Comparison of ENCODE assay signal across 8 cellular contexts in genomic region chr13:49606747-49607648, GRCh38. TPM values are rescaled to one million over a fixed set of nuclear protein-coding genes. Genes with fewer than 3 reads are reported as not detected.
DNase-seq lines count a peak whose midpoint lies in the region; ATAC-seq and TF ChIP-seq lines count a peak whose summit lies in the region.

No MANE protein-coding gene starts in this region.

- H3K27me3 ChIP-seq in gastroesophageal sphincter, result no peaks in the 10 kb centered on the region
- no peaks in the 10 kb centered on the region for H3K27me3 ChIP-seq in osteoblast (ENCODE audit: insufficient read depth, low read length)
- no peaks in the 10 kb centered on the region for H3K27me3 ChIP-seq in suprapubic skin

- H3K27ac ChIP-seq in gastroesophageal sphincter (no peak overlapping the region), osteoblast (ENCODE audit: low read depth, low read length) (peak overlapping the region; percentile 26), suprapubic skin (no peak overlapping the region)

- WGBS in gastroesophageal sphincter (ENCODE audit: low coverage in 1 of 2), 2 donors, result 23 to 39% methylated on average over 7 to 15 of the region's 15 CpGs
- WGBS in suprapubic skin, result 34% methylated on average over 15 of the region's 15 CpGs

- peak overlapping the region; percentile 88 for H2AFZ ChIP-seq in osteoblast (ENCODE audit: low read length)

- no peaks in the 10 kb centered on the region for H3K79me2 ChIP-seq in osteoblast (ENCODE audit: insufficient read depth, low read length)

- TF ChIP-seq EP300 in gastroesophageal sphincter (IDR thresholded peaks at IDR 0.05) (no peak), suprapubic skin (IDR thresholded peaks at IDR 0.05) (no peak)

- no peaks in the 10 kb centered on the region for H3K36me3 ChIP-seq in gastroesophageal sphincter
- H3K36me3 ChIP-seq in osteoblast (ENCODE audit: insufficient read depth, low read length), result no peaks in the 10 kb centered on the region
- H3K36me3 ChIP-seq in suprapubic skin, result no peaks in the 10 kb centered on the region

- ATAC-seq in HG02571 (IDR thresholded peaks at IDR 0.05; ENCODE audit: unreplicated experiment) (peak; percentile 86), gastroesophageal sphincter (peak; percentile 91)

- H3K4me3 ChIP-seq in gastroesophageal sphincter (peak overlapping the region; percentile 23 to 38), osteoblast (ENCODE audit: insufficient read depth, low read length) (peak overlapping the region; percentile 66), suprapubic skin (peak overlapping the region; percentile 38)

- peaks cover 0 to 5% (median 0%) of the 10 kb centered on the region in 3 donors for H3K4me1 ChIP-seq in gastroesophageal sphincter
- no peaks in the 10 kb centered on the region for H3K4me1 ChIP-seq in osteoblast (ENCODE audit: insufficient read depth, low read length)
- H3K4me1 ChIP-seq in suprapubic skin, result no peaks in the 10 kb centered on the region

- no peak for TF ChIP-seq POLR2A in gastroesophageal sphincter (IDR thresholded peaks at IDR 0.05)
- TF ChIP-seq POLR2A in suprapubic skin (IDR thresholded peaks at IDR 0.05), result no peak

- DNase-seq in GM04504 (ENCODE audit: low read depth) (peak; percentile 69), NCI-H1048 (lab: John Stamatoyannopoulos, UW) (peak; percentile 45), SK-MEL-5 (ENCODE audit: low read depth, low spot score) (peak; percentile 93), osteoblast (ENCODE audit: insufficient read length, low spot score, missing footprints) (peak; percentile 92), suprapubic skin (ENCODE audit: low spot score in 2 of 2) (peak; percentile 89 to 91)
- DNase-seq in activated naive CD4-positive, alpha-beta T cell (lab: John Stamatoyannopoulos, UW), result peak; percentile 26 to 72 (median 54)

- H3K9me3 ChIP-seq in gastroesophageal sphincter (peaks cover 0 to 6% (median 0%) of the 10 kb centered on the region in 3 donors), osteoblast (ENCODE audit: low read depth, low read length) (no peaks in the 10 kb centered on the region), suprapubic skin (no peaks in the 10 kb centered on the region)

- peak; percentile 57 to 80 (median 71) for TF ChIP-seq CTCF in gastroesophageal sphincter (IDR thresholded peaks at IDR 0.05)
- TF ChIP-seq CTCF in osteoblast (IDR thresholded peaks at IDR 0.05; ENCODE audit: extremely low read depth, low read depth, low read length), result peak; percentile 91
- TF ChIP-seq CTCF in suprapubic skin (IDR thresholded peaks at IDR 0.05), result peak; percentile 62 to 70

- H4K20me1 ChIP-seq in osteoblast (ENCODE audit: insufficient read depth, low read length), result no peaks in the 10 kb centered on the region

- H3K4me2 ChIP-seq in osteoblast (ENCODE audit: insufficient read depth, low read length), result peak overlapping the region; percentile 79

- in situ Hi-C loops in SK-MEL-5 (cut with HindIII; ENCODE audit: low pct_unique_long_range_greater_than_20kb, low sequenced_read_pairs), result no loop called here

RNA-seq across cellular contexts. Expression of gene ARL11, which starts 21.3 kb away (rescaled TPM):
- not detected in 2 replicates for total RNA-seq in SK-MEL-5 (2014; rRNA removed; shearing (Covaris generic))
- 0.04 TPM in 1 of 2 replicates, not detected in the other for polyA plus RNA-seq in SK-MEL-5 (2015; cell fraction: cytosol; rRNA removed)
- polyA plus RNA-seq in SK-MEL-5 (2015; cell fraction: nucleus; rRNA removed), result not detected in 2 replicates
- under 1 TPM; 0.15 to 0.94 (median 0.68) TPM for total RNA-seq in gastroesophageal sphincter
- not detected in 2 replicates for total RNA-seq in osteoblast
- total RNA-seq in suprapubic skin, result under 1 TPM; 0.16 to 0.55 (median 0.28) TPM

RNA-seq across cellular contexts. Expression of gene RCBTB1, which starts 21.6 kb away (rescaled TPM):
- 17.6 and 18.0 TPM in 2 replicates for total RNA-seq in SK-MEL-5 (2014; rRNA removed; shearing (Covaris generic))
- 21.7 and 29.3 TPM in 2 replicates for polyA plus RNA-seq in SK-MEL-5 (2015; cell fraction: cytosol; rRNA removed)
- polyA plus RNA-seq in SK-MEL-5 (2015; cell fraction: nucleus; rRNA removed), result 116 and 132 TPM in 2 replicates
- total RNA-seq in gastroesophageal sphincter (10 to 100 TPM; 13.2 to 29.1 (median 20.1) TPM), osteoblast (26.4 and 27.4 TPM in 2 replicates), suprapubic skin (10 to 100 TPM in 2 of 4 donors, 1 to 10 TPM in 2; 8.2 to 11.1 (median 10.2) TPM)
